In the genomic region with DNA sequence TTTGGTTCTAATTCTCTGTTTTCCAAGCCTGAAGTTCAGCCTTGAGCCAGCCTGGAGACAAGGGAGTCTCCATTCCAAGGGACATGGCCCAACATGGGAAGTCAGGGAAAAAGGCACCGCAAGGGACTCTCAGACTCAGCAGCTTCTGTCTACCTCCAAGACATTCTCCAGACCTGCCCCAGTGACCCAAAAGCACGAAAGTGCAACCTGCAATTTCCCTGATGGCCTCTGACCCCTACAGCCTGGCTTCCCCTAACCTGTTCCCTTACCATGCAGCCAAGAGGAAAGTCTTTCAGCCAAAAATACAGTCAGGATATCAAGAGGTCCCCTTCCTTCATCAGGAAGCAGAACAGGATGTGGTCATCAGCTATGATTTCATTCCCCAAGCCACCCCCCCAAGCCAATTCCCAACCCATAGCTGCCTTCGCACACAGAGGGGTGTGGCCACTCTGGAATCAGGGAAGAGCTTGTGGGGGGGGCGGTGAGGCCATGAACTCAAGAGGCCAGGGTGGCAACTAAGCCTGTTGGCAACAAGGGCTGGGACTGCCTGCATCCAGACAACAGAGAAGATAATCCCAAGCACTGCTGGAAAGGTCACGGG, we compare ENCODE assay signal across 13 cellular contexts. TPM values are rescaled to one million over a fixed set of nuclear protein-coding genes. Genes with fewer than 3 reads are reported as not detected.
DNase-seq lines count a peak whose midpoint lies in the region; ATAC-seq and TF ChIP-seq lines count a peak whose summit lies in the region.
"Had no signal": no experiment of that assay in that cellular context is flagged by ENCODE, and none has a peak within 500 bp of the region (broad histone marks: within the 10 kb centered on the region; RNA-seq: fewer than 3 reads in every experiment).

No MANE protein-coding gene starts in this region.

- peak; percentile 55 for DNase-seq in left cardiac atrium
- no peak for DNase-seq in right atrium auricular region (ENCODE audit: low spot score)
- DNase-seq in RWPE1 (ENCODE audit: low spot score): peak; percentile 17
- peak; percentile 38 to 59 for DNase-seq in fibroblast of lung (ENCODE audit: low read depth in 2 of 2)
- no peak for DNase-seq in upper lobe of right lung
- DNase-seq in stomach: no peak
- no peak for DNase-seq in C1 segment of cervical spinal cord (lab: John Stamatoyannopoulos, UW)
- DNase-seq: KBM-7, kidney, NCI-H1930, trophoblast cell had no signal

- 70 to 88% (median 81%) methylated on average over 5 of the region's 5 CpGs for WGBS in stomach, 5 donors

- H3K27me3 ChIP-seq in right atrium auricular region (no peaks in the 10 kb centered on the region), fibroblast of lung (ENCODE audit: control insufficient read depth, insufficient read depth, low read length) (no peaks in the 10 kb centered on the region), upper lobe of right lung (no peaks in the 10 kb centered on the region), stomach (no peaks in the 10 kb centered on the region)

- peaks cover 0 to 8% of the 10 kb centered on the region in 2 donors for H3K9me3 ChIP-seq in right atrium auricular region
- no peaks in the 10 kb centered on the region for H3K9me3 ChIP-seq in fibroblast of lung (ENCODE audit: control insufficient read depth, insufficient read depth, low read depth, low read length)
- no peaks in the 10 kb centered on the region for H3K9me3 ChIP-seq in upper lobe of right lung
- H3K9me3 ChIP-seq in stomach: peaks cover 0 to 6% (median 0%) of the 10 kb centered on the region in 4 donors

- no peaks in the 10 kb centered on the region for H4K20me1 ChIP-seq in fibroblast of lung (ENCODE audit: control insufficient read depth, extremely low read depth, insufficient read depth, low read length)

- H3K36me3 ChIP-seq in right atrium auricular region (no peaks in the 10 kb centered on the region), fibroblast of lung (ENCODE audit: control insufficient read depth, insufficient read depth, low read length) (no peaks in the 10 kb centered on the region), upper lobe of right lung (no peaks in the 10 kb centered on the region), stomach (no peaks in the 10 kb centered on the region)

- no peak for ATAC-seq in left cardiac atrium
- ATAC-seq in upper lobe of right lung: peak; percentile 61
- no peak for ATAC-seq in GM21367 (IDR thresholded peaks at IDR 0.05; ENCODE audit: unreplicated experiment)
- ATAC-seq: SK-N-SH treated with all-trans-retinoic acid at 6 μM for 48 hours had no signal

- intact Hi-C loops in left cardiac atrium (cut with DNase I): no loop called here
- intact Hi-C loops in upper lobe of right lung (cut with DNase I): no loop called here
- intact Hi-C loops in stomach (cut with DNase I; ENCODE audit: low total_unique reads): no loop called here

- no peaks in the 10 kb centered on the region for H3K79me2 ChIP-seq in fibroblast of lung (ENCODE audit: control insufficient read depth, insufficient read depth, low read length)

- no peak overlapping the region for H3K9ac ChIP-seq in fibroblast of lung (ENCODE audit: insufficient read depth, low read length)

- POLR2A ChIA-PET in RWPE1 (lab: Yijun Ruan, JAX; ENCODE audit: low non-redundant PET): no interaction called here

- no peak overlapping the region for H3K4me3 ChIP-seq in right atrium auricular region
- H3K4me3 ChIP-seq in fibroblast of lung (replicated peaks in 1 of 4; ENCODE audit: control extremely low read depth in 1 of 4, insufficient read depth in 1 of 4, low read depth in 3 of 4, low read length in 4 of 4): no peak overlapping the region
- H3K4me3 ChIP-seq in upper lobe of right lung: no peak overlapping the region
- no peak overlapping the region for H3K4me3 ChIP-seq in stomach

- TF ChIP-seq EP300 in stomach (IDR thresholded peaks at IDR 0.05): no peak

- CTCF ChIA-PET in RWPE1 (lab: Yijun Ruan, JAX): interaction anchor here (0.6 kb wide), 1 partner anchor 22 kb away, joined by 3 read pairs; no protein-coding TSS in a partner anchor

- no peak overlapping the region for H2AFZ ChIP-seq in fibroblast of lung (ENCODE audit: low read length)

- TF ChIP-seq CTCF in right atrium auricular region (IDR thresholded peaks at IDR 0.05): no peak
- no peak for TF ChIP-seq CTCF in RWPE1 (conservative IDR thresholded peaks at IDR 0.05; ENCODE audit: low read depth)
- no peak for TF ChIP-seq CTCF in fibroblast of lung (conservative IDR thresholded peaks at IDR 0.05 in 1 of 2, IDR thresholded peaks at IDR 0.05 in 1 of 2; ENCODE audit: low read depth in 1 of 2, low read length in 2 of 2)
- TF ChIP-seq CTCF in upper lobe of right lung (IDR thresholded peaks at IDR 0.05): no peak
- no peak for TF ChIP-seq CTCF in stomach (IDR thresholded peaks at IDR 0.05)

- no peak overlapping the region for H3K4me2 ChIP-seq in fibroblast of lung (ENCODE audit: extremely low read depth, insufficient read depth, low read length)

- no peak overlapping the region for H3K27ac ChIP-seq in right atrium auricular region
- H3K27ac ChIP-seq in RWPE1: no peak overlapping the region
- no peak overlapping the region for H3K27ac ChIP-seq in fibroblast of lung (ENCODE audit: insufficient read depth, low read length)
- H3K27ac ChIP-seq in upper lobe of right lung: no peak overlapping the region
- H3K27ac ChIP-seq in stomach: no peak overlapping the region

- H3K4me1 ChIP-seq in right atrium auricular region (peaks cover 0 to 13% of the 10 kb centered on the region in 2 donors), fibroblast of lung (ENCODE audit: control insufficient read depth, extremely low read depth, insufficient read depth, low read length) (no peaks in the 10 kb centered on the region), upper lobe of right lung (no peaks in the 10 kb centered on the region), stomach (peaks cover 0 to 21% (median 13%) of the 10 kb centered on the region in 4 donors)

- TF ChIP-seq POLR2A in stomach (IDR thresholded peaks at IDR 0.05): no peak

RNA-seq across cellular contexts. Expression of gene TIAM1, which starts 59.2 kb away (rescaled TPM):
- total RNA-seq in left cardiac atrium: 1 to 10 TPM; 5.0 to 6.7 TPM
- total RNA-seq in right atrium auricular region: 1 to 10 TPM; 2.5 to 4.1 TPM
- under 0.01 and 0.51 TPM in 2 replicates for total RNA-seq in fibroblast of lung
- polyA plus RNA-seq in fibroblast of lung: 0.52 and 0.94 TPM in 2 replicates
- polyA plus RNA-seq in fibroblast of lung (2012): 0.15 and 0.77 TPM in 2 replicates
- polyA minus RNA-seq in fibroblast of lung (ENCODE audit: low replicate concordance): 1.6 and 3.8 TPM in 2 replicates
- total RNA-seq in upper lobe of right lung: 27.3 TPM
- total RNA-seq in stomach: 10 to 100 TPM in 1 of 5 donors, 1 to 10 TPM in 4; 1.8 to 19.8 (median 4.1) TPM
- polyA plus RNA-seq in stomach: 1 to 10 TPM; 1.1 to 5.1 (median 1.8) TPM

Comparison
In these comparisons a context has a peak if more than half of its experiments do, and no peak if none do; other contexts are left out.
1. DNase-seq: peak in left cardiac atrium (single experiment), RWPE1 (single experiment) and fibroblast of lung (2 of 2); none in right atrium auricular region (single experiment), upper lobe of right lung (single experiment), stomach (single experiment) and C1 segment of cervical spinal cord (0 of 14).